In the genomic region with DNA sequence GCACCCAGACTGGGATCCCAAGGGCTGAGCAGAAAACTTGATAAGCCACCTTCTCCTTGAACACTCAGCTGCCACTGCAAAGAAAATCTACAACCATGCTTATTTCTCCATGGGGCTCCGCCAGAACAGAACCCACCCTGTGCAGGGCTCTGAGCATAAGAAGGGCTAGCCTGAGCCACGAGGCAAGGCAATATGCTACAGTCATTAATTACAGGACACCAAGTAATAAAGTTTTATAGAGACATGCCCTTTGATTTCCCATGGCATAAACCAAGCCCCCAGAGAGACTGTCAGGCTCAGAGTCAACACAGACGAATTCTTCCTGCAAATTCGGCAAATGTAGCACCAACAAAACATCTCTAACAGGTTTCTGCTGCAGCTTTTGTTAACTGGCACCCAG, we compare ENCODE assay signal across 26 cellular contexts.
"Had no signal": no experiment of that assay in that cellular context is flagged by ENCODE, and none has a peak within 500 bp of the region (broad histone marks: within the 10 kb centered on the region; RNA-seq: fewer than 3 reads in every experiment).

No MANE protein-coding gene starts in this region.

- H3K27ac Mint-ChIP-seq: endodermal cell; progenitor cell of endocrine pancreas; stimulated activated memory B cell treated with anti-CD40 and anti-IgM and Interleukin-4, amounts not matched to agents 10 μg/mL and 1 μg/mL and 100 μg/mL, for 72 hours had no signal

- ATAC-seq: foreskin keratinocyte; natural killer cell; stimulated activated memory B cell treated with anti-CD40 and anti-IgM and Interleukin-4, amounts not matched to agents 10 μg/mL and 1 μg/mL and 100 μg/mL, for 72 hours; stimulated activated naive CD8-positive, alpha-beta T cell treated with anti-CD3 and anti-CD28 coated beads, Interleukin-15, Interleukin-2, amounts not matched to agents 100 U/mL and 50 U/mL, for 24 hours had no signal

- H3K27me3 ChIP-seq: dorsolateral prefrontal cortex, esophagus muscularis mucosa, foreskin keratinocyte, gastroesophageal sphincter, heart right ventricle, right atrium auricular region, testis, tibial artery, upper lobe of left lung had no signal

- H3K4me3 ChIP-seq: dorsolateral prefrontal cortex, esophagus muscularis mucosa, gastroesophageal sphincter, heart right ventricle, left ventricle myocardium inferior, lower lobe of right lung, right atrium auricular region, testis, tibial artery, upper lobe of left lung had no signal

- H3K4me3 Mint-ChIP-seq: endodermal cell; natural killer cell; stimulated activated memory B cell treated with anti-CD40 and anti-IgM and Interleukin-4, amounts not matched to agents 10 μg/mL and 1 μg/mL and 100 μg/mL, for 72 hours had no signal

- H3K9me3 Mint-ChIP-seq: endodermal cell; natural killer cell; stimulated activated memory B cell treated with anti-CD40 and anti-IgM and Interleukin-4, amounts not matched to agents 10 μg/mL and 1 μg/mL and 100 μg/mL, for 72 hours had no signal

- H3K27me3 Mint-ChIP-seq: progenitor cell of endocrine pancreas; stimulated activated memory B cell treated with anti-CD40 and anti-IgM and Interleukin-4, amounts not matched to agents 10 μg/mL and 1 μg/mL and 100 μg/mL, for 72 hours had no signal

- H3K27ac ChIP-seq: dorsolateral prefrontal cortex, esophagus muscularis mucosa, foreskin keratinocyte, gastroesophageal sphincter, heart right ventricle, left ventricle myocardium inferior, lower lobe of right lung, neutrophil, parathyroid adenoma, right atrium auricular region, testis, tibial artery, upper lobe of left lung had no signal

- H3K9me3 ChIP-seq: esophagus muscularis mucosa, gastroesophageal sphincter, heart right ventricle, left ventricle myocardium inferior, lower lobe of right lung, neutrophil, right atrium auricular region, testis, tibial artery, upper lobe of left lung had no signal

- DNase-seq: cerebellar nuclear complex; cortex of kidney; dorsolateral prefrontal cortex; effector CD4-positive, alpha-beta T cell; endodermal cell; foreskin keratinocyte; heart right ventricle; hippocampal formation; left cardiac atrium; left ventricle myocardium inferior; lower lobe of right lung; natural killer cell; stimulated activated CD4-positive, alpha-beta T cell treated with anti-CD3 and anti-CD28 coated beads, Interleukin-2, amount 100 ng/mL, for 24 hours; stimulated activated CD4-positive, alpha-beta T cell treated with anti-CD3 and anti-CD28 coated beads, Interleukin-4, amount 100 ng/mL, for 24 hours; stimulated activated naive CD8-positive, alpha-beta T cell treated with anti-CD3 and anti-CD28 coated beads, Interleukin-15, Interleukin-2, amounts not matched to agents 100 U/mL and 50 U/mL, for 24 hours; substantia nigra; testis; tibial artery; upper lobe of left lung had no signal

- H3K4me1 ChIP-seq: foreskin keratinocyte, parathyroid adenoma had no signal

- H3K36me3 Mint-ChIP-seq: natural killer cell had no signal

- H3K9ac ChIP-seq: parathyroid adenoma had no signal

- H2AFZ ChIP-seq: parathyroid adenoma had no signal

- H3K36me3 ChIP-seq: neutrophil had no signal
